ENCODE assay signal across 8 cellular contexts in genomic region chr17:3893720-3894116, GRCh38. TPM values are rescaled to one million over a fixed set of nuclear protein-coding genes. Genes with fewer than 3 reads are reported as not detected.
A peak's percentile ranks its signal among the peaks of the same experiment; 100 is the strongest.
DNase-seq lines count a peak whose midpoint lies in the region; ATAC-seq and TF ChIP-seq lines count a peak whose summit lies in the region.

No MANE protein-coding gene starts in this region.

- peak overlapping the region; percentile 94 for H3K27ac Mint-ChIP-seq in CD4-positive, alpha-beta T cell

- peaks cover 7% of the 10 kb centered on the region for H3K4me1 ChIP-seq in Loucy (ENCODE audit: insufficient read depth, low read length, poor library complexity, severe bottlenecking)
- peaks cover 5% of the 10 kb centered on the region for H3K4me1 ChIP-seq in ectodermal cell (ENCODE audit: control insufficient read depth, insufficient read depth, low read length)
- H3K4me1 ChIP-seq in neuronal stem cell (ENCODE audit: control insufficient read depth in 2 of 2, insufficient read depth in 1 of 2, low read depth in 1 of 2, low read length in 2 of 2): peaks cover 17 to 20% of the 10 kb centered on the region in 2 donors

- peak overlapping the region; percentile 91 for H3K4me3 Mint-ChIP-seq in CD4-positive, alpha-beta T cell

- intact Hi-C loops in CD4-positive, alpha-beta T cell (cut with DNase I, micrococcal nuclease): loop anchor here in 1 of 2 experiments (1.0 kb wide), 1 partner anchor 71 kb away; the partner anchor contains the start of gene ATP2A3

- WGBS in ectodermal cell, 2 experiments: 83 to 84% methylated on average over 7 of the region's 7 CpGs
- no CpG with 5 or more reads among the region's 7 CpGs for WGBS in neuronal stem cell (ENCODE audit: extremely low coverage in 2 of 2, insufficient read length in 2 of 2, insufficient replicate concordance in 1 of 2), 2 donors

- H3K36me3 Mint-ChIP-seq in CD4-positive, alpha-beta T cell (ENCODE audit: low read depth): no peaks in the 10 kb centered on the region

- peak overlapping the region; percentile 25 for H2AK5ac ChIP-seq in neuronal stem cell (ENCODE audit: low read depth, low read length)

- H3K79me2 ChIP-seq in Loucy (ENCODE audit: insufficient read depth, low read length): no peaks in the 10 kb centered on the region

- no peaks in the 10 kb centered on the region for H3K9me2 ChIP-seq in Loucy (replicated peaks; ENCODE audit: low read depth, low read length)

- peak overlapping the region; percentile 98 for H3K18ac ChIP-seq in neuronal stem cell (ENCODE audit: low read length)

- H3K4ac ChIP-seq in neuronal stem cell (ENCODE audit: low read length): no peak overlapping the region

- H3K9me3 Mint-ChIP-seq in CD4-positive, alpha-beta T cell: no peaks in the 10 kb centered on the region

- in situ Hi-C loops in ACHN (cut with HindIII; ENCODE audit: low pct_ligation_motif_present, low pct_unique_long_range_greater_than_20kb, low sequenced_read_pairs): no loop called here

- H3K4me1 Mint-ChIP-seq in CD4-positive, alpha-beta T cell (ENCODE audit: low read depth): peaks cover 37% of the 10 kb centered on the region

- DNase-seq in CD4-positive, alpha-beta T cell: no peak
- DNase-seq in neuronal stem cell (ENCODE audit: low spot score) (no peak), NCI-H82 (lab: John Stamatoyannopoulos, UW) (no peak), ACHN (no peak)
- no peak for DNase-seq in activated CD4-positive, CD25-positive, alpha-beta regulatory T cell (lab: John Stamatoyannopoulos, UW)
- no peak for DNase-seq in stimulated activated CD4-positive, alpha-beta T cell treated with anti-CD3 and anti-CD28 coated beads, Interleukin-4, amount 100 ng/mL, for 24 hours

- peak overlapping the region; percentile 82 for H3K23ac ChIP-seq in neuronal stem cell (ENCODE audit: low read depth, low read length, poor library complexity)

- CTCF ChIA-PET in CD4-positive, alpha-beta T cell (lab: Charles Lee): interaction anchor here (0.8 to 1.3 kb wide), 4 partner anchors 20 to 47 kb away, joined by 3 to 4 read pairs (median 3); partner anchors contain the start of gene NCBP3

- H2BK5ac ChIP-seq in neuronal stem cell (ENCODE audit: low read length): peak overlapping the region; percentile 2

- H3K27ac ChIP-seq in CD4-positive, alpha-beta T cell (ENCODE audit: low read depth, low read length): no peak overlapping the region
- H3K27ac ChIP-seq in ectodermal cell (ENCODE audit: insufficient read depth, low read depth, low read length, poor library complexity, severe bottlenecking) (no peak overlapping the region), neuronal stem cell (replicated peaks; ENCODE audit: low read length) (peak overlapping the region; percentile 59)

- ATAC-seq in CD4-positive, alpha-beta T cell (ENCODE audit: poor library complexity): no peak

- H2BK15ac ChIP-seq in neuronal stem cell (ENCODE audit: low read length): peak overlapping the region; percentile 99

- H3K4me2 ChIP-seq in Loucy (ENCODE audit: low read depth, low read length, poor library complexity, severe bottlenecking) (peak overlapping the region; percentile 68), neuronal stem cell (ENCODE audit: insufficient read depth, low read length, poor library complexity, severe bottlenecking) (peak overlapping the region; percentile 75)

- H3F3A ChIP-seq in Loucy (ENCODE audit: low read depth): no peaks in the 10 kb centered on the region

- H4K20me1 ChIP-seq in Loucy (ENCODE audit: insufficient read depth, low read length, poor library complexity, severe bottlenecking): no peaks in the 10 kb centered on the region

- H3K79me1 ChIP-seq in neuronal stem cell (ENCODE audit: low read depth, low read length): no peaks in the 10 kb centered on the region

- no peaks in the 10 kb centered on the region for H3K27me3 Mint-ChIP-seq in CD4-positive, alpha-beta T cell

- POLR2A ChIA-PET in CD4-positive, alpha-beta T cell (lab: Charles Lee): interaction anchor here (1.0 to 2.2 kb wide), 5 partner anchors 10 to 249 kb away, joined by 3 to 6 read pairs (median 4); partner anchors contain the start of genes ATP2A3, CYB5D2, NCBP3 and P2RX1

- H3K36me3 ChIP-seq in Loucy (ENCODE audit: insufficient read depth, low read length) (peaks cover 3% of the 10 kb centered on the region; the same call in 1 of the 2 replicates), ectodermal cell (ENCODE audit: control insufficient read depth, insufficient read depth, low read length) (no peaks in the 10 kb centered on the region), neuronal stem cell (replicated peaks in 1 of 2; ENCODE audit: control insufficient read depth in 2 of 2, insufficient read depth in 2 of 2, low read length in 2 of 2) (no peaks in the 10 kb centered on the region)

- peak overlapping the region; percentile 66 for H2BK120ac ChIP-seq in neuronal stem cell (ENCODE audit: low read depth, low read length)

- H3K4me3 ChIP-seq in Loucy (ENCODE audit: low read length, poor library complexity, severe bottlenecking): peak overlapping the region; percentile 76
- peak overlapping the region; percentile 64 for H3K4me3 ChIP-seq in ectodermal cell (ENCODE audit: insufficient read depth, low read depth, low read length)
- H3K4me3 ChIP-seq in neuronal stem cell (ENCODE audit: low read length in 2 of 2): peak overlapping the region; percentile 60 to 88

- H3K27me3 ChIP-seq in CD4-positive, alpha-beta T cell (ENCODE audit: control insufficient read depth, insufficient read depth, low read length): no peaks in the 10 kb centered on the region
- H3K27me3 ChIP-seq in Loucy (ENCODE audit: insufficient read depth, low read length, poor library complexity, severe bottlenecking) (no peaks in the 10 kb centered on the region), ectodermal cell (ENCODE audit: control insufficient read depth, insufficient read depth, low read length, poor library complexity, severe bottlenecking) (peaks cover 18% of the 10 kb centered on the region), neuronal stem cell (ENCODE audit: control insufficient read depth in 3 of 3, insufficient read depth in 3 of 3, low read depth in 1 of 3, low read length in 3 of 3) (peaks cover 0 to 39% (median 3%) of the 10 kb centered on the region in 3 experiments)

- no peak overlapping the region for H4K91ac ChIP-seq in neuronal stem cell (ENCODE audit: low read depth, low read length, poor library complexity)

- peak overlapping the region; percentile 24 for H3K9ac ChIP-seq in Loucy (ENCODE audit: low read depth, low read length, poor library complexity, severe bottlenecking)
- H3K9ac ChIP-seq in neuronal stem cell (ENCODE audit: low read depth, low read length, poor library complexity): peak overlapping the region; percentile 51

- H2AFZ ChIP-seq in Loucy (ENCODE audit: low read length) (peak overlapping the region; percentile 97), neuronal stem cell (ENCODE audit: low read length) (peak overlapping the region; percentile 99)

- H2BK12ac ChIP-seq in neuronal stem cell (ENCODE audit: low read length): peak overlapping the region; percentile 87

- H3K9me3 ChIP-seq in CD4-positive, alpha-beta T cell (ENCODE audit: control insufficient read depth, low read length): no peaks in the 10 kb centered on the region
- H3K9me3 ChIP-seq in Loucy (ENCODE audit: insufficient read depth, low read depth, low read length) (no peaks in the 10 kb centered on the region), ectodermal cell (ENCODE audit: control insufficient read depth, low read length) (no peaks in the 10 kb centered on the region), neuronal stem cell (replicated peaks in 1 of 2; ENCODE audit: control insufficient read depth in 2 of 2, insufficient read depth in 1 of 2, low read depth in 1 of 2, low read length in 2 of 2) (no peaks in the 10 kb centered on the region)

- H3K14ac ChIP-seq in neuronal stem cell (ENCODE audit: low read length): no peak overlapping the region

- no peak for TF ChIP-seq CTCF in CD4-positive, alpha-beta T cell (IDR thresholded peaks at IDR 0.05)
- no peak for TF ChIP-seq CTCF in Loucy (conservative IDR thresholded peaks at IDR 0.05; ENCODE audit: low read length)

- H4K8ac ChIP-seq in neuronal stem cell (ENCODE audit: low read depth, low read length): no peak overlapping the region

RNA-seq across cellular contexts. Expression of gene CAMKK1, which starts 0.9 kb away (rescaled TPM):
- 1 to 10 TPM; 4.8 to 4.9 TPM for total RNA-seq in CD4-positive, alpha-beta T cell
- 5.0 TPM for polyA plus RNA-seq in ectodermal cell (2013, experiment 1 of 4)
- 4.6 TPM for polyA plus RNA-seq in ectodermal cell (2013, experiment 2 of 4)
- 4.5 TPM for polyA plus RNA-seq in ectodermal cell (2013, experiment 3 of 4)
- polyA plus RNA-seq in ectodermal cell (2013, experiment 4 of 4): 4.5 TPM
- polyA plus RNA-seq in neuronal stem cell (2013, experiment 1 of 2): 4.8 TPM
- polyA plus RNA-seq in neuronal stem cell (2013, experiment 2 of 2): 5.0 TPM

RNA-seq across cellular contexts. Expression of gene P2RX1, which starts 22.5 kb away (rescaled TPM):
- 1 to 10 TPM in 1 of 2 experiments, under 1 TPM in 1; 0.34 to 1.0 TPM for total RNA-seq in CD4-positive, alpha-beta T cell
- polyA plus RNA-seq in ectodermal cell (2013, experiment 1 of 4): not detected
- polyA plus RNA-seq in ectodermal cell (2013, experiment 2 of 4): not detected
- polyA plus RNA-seq in ectodermal cell (2013, experiment 3 of 4): not detected
- not detected for polyA plus RNA-seq in ectodermal cell (2013, experiment 4 of 4)
- not detected for polyA plus RNA-seq in neuronal stem cell (2013, experiment 1 of 2)
- not detected for polyA plus RNA-seq in neuronal stem cell (2013, experiment 2 of 2)

RNA-seq across cellular contexts. Expression of gene NCBP3, which starts 47.7 kb away (rescaled TPM):
- total RNA-seq in CD4-positive, alpha-beta T cell: 10 to 100 TPM; 25.0 to 29.5 TPM
- polyA plus RNA-seq in ectodermal cell (2013, experiment 1 of 4): 86.9 TPM
- polyA plus RNA-seq in ectodermal cell (2013, experiment 2 of 4): 95.5 TPM
- polyA plus RNA-seq in ectodermal cell (2013, experiment 3 of 4): 71.6 TPM
- polyA plus RNA-seq in ectodermal cell (2013, experiment 4 of 4): 66.5 TPM
- polyA plus RNA-seq in neuronal stem cell (2013, experiment 1 of 2): 32.2 TPM
- polyA plus RNA-seq in neuronal stem cell (2013, experiment 2 of 2): 31.9 TPM
